In genomic region chr21:45050786-45051489, GRCh38 we compare ENCODE assay signal across 15 cellular contexts. TPM values are rescaled to one million over a fixed set of nuclear protein-coding genes. Genes with fewer than 3 reads are reported as not detected.
A peak's percentile ranks its signal among the peaks of the same experiment; 100 is the strongest.
DNase-seq lines count a peak whose midpoint lies in the region; ATAC-seq and TF ChIP-seq lines count a peak whose summit lies in the region.
"Had no signal": no experiment of that assay in that cellular context is flagged by ENCODE, and none has a peak within 500 bp of the region (broad histone marks: within the 10 kb centered on the region; RNA-seq: fewer than 3 reads in every experiment).

No MANE protein-coding gene starts in this region.

- intact Hi-C loops in left cardiac atrium (cut with DNase I) (no loop called here), left ventricle myocardium superior (cut with micrococcal nuclease) (no loop called here), Calu3 (cut with micrococcal nuclease; ENCODE audit: unreplicated experiment) (no loop called here)

- H3K4ac ChIP-seq in mesendoderm (ENCODE audit: low read depth, low read length) = no peak overlapping the region

- H3K4me1 ChIP-seq in mesendoderm (ENCODE audit: control insufficient read depth, low read depth, low read length) = peaks cover 5% of the 10 kb centered on the region

- no peak overlapping the region for H2BK120ac ChIP-seq in mesendoderm (ENCODE audit: low read depth, low read length)

- no TSS peak for BruUV-seq in Calu3 (replicated peaks; lab: Mats Ljungman, UMichigan)

- DNase-seq in left cardiac atrium = no peak
- no peak for DNase-seq in left ventricle myocardium superior
- peak; percentile 91 to 92 for DNase-seq in cardiac fibroblast (ENCODE audit: low read depth in 2 of 2)
- no peak for DNase-seq in mesendoderm
- DNase-seq in NCI-H2081 (lab: John Stamatoyannopoulos, UW) = no peak
- DNase-seq in Calu3 = no peak
- DNase-seq: activated CD4-positive, alpha-beta memory T cell treated with anti-CD3 and anti-CD28 coated beads for 36 hours; activated naive CD4-positive, alpha-beta T cell treated with Interleukin-2 at 50 U/mL for 16 hours; cortex of kidney; mammary epithelial cell; NCI-H1417 treated with DMSO at 0.1 percent for 48 hours; T-cell had no signal

- H4K8ac ChIP-seq in mesendoderm (ENCODE audit: low read depth, low read length) = no peak overlapping the region

- H3K36me3 Mint-ChIP-seq in Calu3 (ENCODE audit: insufficient read depth, unreplicated experiment) = no peaks in the 10 kb centered on the region
- H3K36me3 Mint-ChIP-seq: activated CD4-positive, alpha-beta memory T cell treated with anti-CD3 and anti-CD28 coated beads for 36 hours; T-cell had no signal

- peaks cover 84% of the 10 kb centered on the region for H3K27me3 Mint-ChIP-seq in Calu3 (ENCODE audit: unreplicated experiment)

- no peak overlapping the region for H2BK5ac ChIP-seq in mesendoderm (ENCODE audit: low read length)

- no peak overlapping the region for H3K4me3 Mint-ChIP-seq in Calu3 (ENCODE audit: low read depth, unreplicated experiment)
- H3K4me3 Mint-ChIP-seq: activated CD4-positive, alpha-beta memory T cell treated with anti-CD3 and anti-CD28 coated beads for 36 hours; T-cell had no signal

- peak; percentile 59 to 82 for ATAC-seq in left cardiac atrium
- no peak for ATAC-seq in left ventricle myocardium superior
- ATAC-seq in GM19397 (IDR thresholded peaks at IDR 0.05; ENCODE audit: unreplicated experiment) = no peak
- ATAC-seq in HG02885 (IDR thresholded peaks at IDR 0.05; ENCODE audit: poor library complexity, unreplicated experiment) = no peak
- ATAC-seq: T-cell had no signal

- H2AK5ac ChIP-seq in mesendoderm (ENCODE audit: low read length) = no peak overlapping the region

- CTCF ChIA-PET in Calu3 (lab: Charles Lee) = interaction anchor here (0.7 kb wide), 1 partner anchor 43 kb away, joined by 3 read pairs; no protein-coding TSS in a partner anchor

- no peak overlapping the region for H3K23ac ChIP-seq in mesendoderm (ENCODE audit: low read length)

- no CpG with 5 or more reads among the region's 19 CpGs for WGBS in mesendoderm (ENCODE audit: extremely low coverage, insufficient coverage, low lambda C conversion rate)

- no peaks in the 10 kb centered on the region for H3K36me3 ChIP-seq in mesendoderm (ENCODE audit: control insufficient read depth, insufficient read depth, low read length)
- H3K36me3 ChIP-seq: tibial nerve had no signal

- H3K4me3 ChIP-seq in cardiac fibroblast (replicated peaks in 1 of 2; ENCODE audit: low read depth in 2 of 2, low read length in 2 of 2) (no peak overlapping the region), mesendoderm (ENCODE audit: low read length) (no peak overlapping the region)
- H3K4me3 ChIP-seq: tibial nerve had no signal

- H3K79me1 ChIP-seq in mesendoderm (ENCODE audit: low read length) = no peaks in the 10 kb centered on the region

- H4K5ac ChIP-seq in mesendoderm (ENCODE audit: low read length) = no peak overlapping the region

- H3K79me2 ChIP-seq in mesendoderm (ENCODE audit: control insufficient read depth, insufficient read depth, low read length) = no peaks in the 10 kb centered on the region

- TF ChIP-seq CTCF in cardiac fibroblast (IDR thresholded peaks at IDR 0.05; ENCODE audit: low read depth, low read length) (no peak), Calu3 (IDR thresholded peaks at IDR 0.05; ENCODE audit: unreplicated experiment) (no peak)

- no peak overlapping the region for H3K4me2 ChIP-seq in mesendoderm (ENCODE audit: low read length)

- H3K27ac ChIP-seq in mesendoderm (ENCODE audit: low read depth, low read length) = no peak overlapping the region

- no peak overlapping the region for H3K27ac Mint-ChIP-seq in Calu3 (ENCODE audit: unreplicated experiment)
- H3K27ac Mint-ChIP-seq: activated CD4-positive, alpha-beta memory T cell treated with anti-CD3 and anti-CD28 coated beads for 36 hours; T-cell had no signal

- H3K27me3 ChIP-seq in mesendoderm (ENCODE audit: insufficient read depth, low read length, poor library complexity) = no peaks in the 10 kb centered on the region

- no peak overlapping the region for H2BK15ac ChIP-seq in mesendoderm (replicated peaks; ENCODE audit: low read depth)

- no peak overlapping the region for H3K9ac ChIP-seq in mesendoderm (ENCODE audit: low read length)

- H3K9me3 Mint-ChIP-seq in Calu3 (ENCODE audit: low read depth, unreplicated experiment) = no peaks in the 10 kb centered on the region

- peaks cover 6% of the 10 kb centered on the region for H3K4me1 Mint-ChIP-seq in Calu3 (ENCODE audit: low read depth, unreplicated experiment)
- H3K4me1 Mint-ChIP-seq: T-cell had no signal

- no peak overlapping the region for H3K18ac ChIP-seq in mesendoderm (ENCODE audit: low read length)

- peak overlapping the region; percentile 50 for H3K56ac ChIP-seq in mesendoderm (ENCODE audit: low read length)

RNA-seq across cellular contexts. Expression of gene ADARB1, which starts 23.4 kb away (rescaled TPM):
- 10 to 100 TPM; 20.6 to 21.7 TPM for total RNA-seq in left cardiac atrium
- 13.6 TPM for total RNA-seq in left ventricle myocardium superior
- 4.6 TPM for polyA plus RNA-seq in mesendoderm (2013, experiment 1 of 2)
- polyA plus RNA-seq in mesendoderm (2013, experiment 2 of 2) = 4.7 TPM
- total RNA-seq in Calu3 (2022) = 1.7 and 2.8 TPM in 2 replicates

Comparison
In these comparisons a context has a peak if more than half of its experiments do, and no peak if none do; other contexts are left out.
1. ATAC-seq: peak in left cardiac atrium (2 of 2); none in left ventricle myocardium superior (single experiment), GM19397 (single experiment) and HG02885 (single experiment).
2. DNase-seq: peak in cardiac fibroblast (2 of 2); none in left cardiac atrium (single experiment), left ventricle myocardium superior (single experiment), mesendoderm (single experiment), NCI-H2081 (0 of 2) and Calu3 (single experiment).